Comparison of ENCODE assay signal across 8 cellular contexts in genomic region chr4:48342559-48342878, GRCh38. TPM values are rescaled to one million over a fixed set of nuclear protein-coding genes. Genes with fewer than 3 reads are reported as not detected.
DNase-seq lines count a peak whose midpoint lies in the region; ATAC-seq and TF ChIP-seq lines count a peak whose summit lies in the region.

No MANE protein-coding gene starts in this region.

- H3K4me2 ChIP-seq in GM23338, result peak overlapping the region; percentile 83
- peak overlapping the region; percentile 68 for H3K4me2 ChIP-seq in neuronal stem cell (ENCODE audit: insufficient read depth, low read length, poor library complexity, severe bottlenecking)

- WGBS in neuronal stem cell (ENCODE audit: extremely low coverage in 2 of 2, insufficient read length in 2 of 2, insufficient replicate concordance in 1 of 2), 2 donors, result no CpG with 5 or more reads among the region's 8 CpGs

- H4K91ac ChIP-seq in neuronal stem cell (ENCODE audit: low read depth, low read length, poor library complexity), result no peak overlapping the region

- no peak overlapping the region for H4K8ac ChIP-seq in neuronal stem cell (ENCODE audit: low read depth, low read length)

- TF ChIP-seq CTCF in GM23338 (conservative IDR thresholded peaks at IDR 0.05; ENCODE audit: low read depth in 2 of 2), result no peak
- no peak for TF ChIP-seq CTCF in mucosa of descending colon (IDR thresholded peaks at IDR 0.05)
- TF ChIP-seq CTCF in omental fat pad (IDR thresholded peaks at IDR 0.05), result no peak

- peak overlapping the region; percentile 95 for H3K9ac ChIP-seq in neuronal stem cell (ENCODE audit: low read depth, low read length, poor library complexity)

- ATAC-seq in GM23338 (no peak; the same call in 2 of the 3 replicates), mucosa of descending colon (no peak), omental fat pad (ENCODE audit: low FRiP score) (no peak)

- intact Hi-C loops in mucosa of descending colon (cut with DNase I, micrococcal nuclease), result no loop called here

- H3K4me3 ChIP-seq in GM23338 (peak overlapping the region; percentile 85), SJCRH30 (peak overlapping the region; percentile 97), neuronal stem cell (ENCODE audit: low read length in 2 of 2) (peak overlapping the region; percentile 91 to 98), mucosa of descending colon (no peak overlapping the region)

- H3K27ac Mint-ChIP-seq in GM23338, result peak overlapping the region; percentile 87

- H3K79me2 ChIP-seq in GM23338 (replicated peaks; ENCODE audit: insufficient read depth), result peaks cover 55% of the 10 kb centered on the region

- no peak overlapping the region for H2BK12ac ChIP-seq in neuronal stem cell (ENCODE audit: low read length)

- H3K27ac ChIP-seq in GM23338 (ENCODE audit: low read depth) (peak overlapping the region; percentile 90), SJCRH30 (peak overlapping the region; percentile 94), neuronal stem cell (replicated peaks; ENCODE audit: low read length) (peak overlapping the region; percentile 90)

- H3K4me1 ChIP-seq in GM23338 (ENCODE audit: insufficient read depth) (peaks cover 41% of the 10 kb centered on the region), SJCRH30 (peaks cover 8% of the 10 kb centered on the region; the same call in 1 of the 2 replicates), neuronal stem cell (ENCODE audit: control insufficient read depth in 2 of 2, insufficient read depth in 1 of 2, low read depth in 1 of 2, low read length in 2 of 2) (peaks cover 1 to 17% of the 10 kb centered on the region in 2 donors), mucosa of descending colon (ENCODE audit: low read depth) (peaks cover 29% of the 10 kb centered on the region)

- H2AFZ ChIP-seq in GM23338 (peak overlapping the region; percentile 18; the same call in 1 of the 2 replicates), neuronal stem cell (ENCODE audit: low read length) (peak overlapping the region; percentile 95)

- peak overlapping the region; percentile 98 for H2BK5ac ChIP-seq in neuronal stem cell (ENCODE audit: low read length)

- H3K14ac ChIP-seq in neuronal stem cell (ENCODE audit: low read length), result peak overlapping the region; percentile 22

- peak overlapping the region; percentile 99 for H3K18ac ChIP-seq in neuronal stem cell (ENCODE audit: low read length)

- H3K9me3 ChIP-seq in SJCRH30 (replicated peaks), result no peaks in the 10 kb centered on the region
- no peaks in the 10 kb centered on the region for H3K9me3 ChIP-seq in neuronal stem cell (replicated peaks in 1 of 2; ENCODE audit: control insufficient read depth in 2 of 2, insufficient read depth in 1 of 2, low read depth in 1 of 2, low read length in 2 of 2)
- H3K9me3 ChIP-seq in mucosa of descending colon, result no peaks in the 10 kb centered on the region

- H4K20me1 ChIP-seq in GM23338 (replicated peaks; ENCODE audit: insufficient read depth), result peaks cover 10% of the 10 kb centered on the region; the same call in 1 of the 2 replicates

- peaks cover 3% of the 10 kb centered on the region for H3K27me3 Mint-ChIP-seq in GM23338 (ENCODE audit: insufficient read depth, low read depth, poor library complexity)

- peak overlapping the region; percentile 91 for H3K23ac ChIP-seq in neuronal stem cell (ENCODE audit: low read depth, low read length, poor library complexity)

- no peaks in the 10 kb centered on the region for H3K27me3 ChIP-seq in GM23338 (ENCODE audit: insufficient read depth)
- no peaks in the 10 kb centered on the region for H3K27me3 ChIP-seq in SJCRH30
- H3K27me3 ChIP-seq in neuronal stem cell (ENCODE audit: control insufficient read depth in 3 of 3, insufficient read depth in 3 of 3, low read depth in 1 of 3, low read length in 3 of 3), result no peaks in the 10 kb centered on the region

- no peak overlapping the region for H2BK15ac ChIP-seq in neuronal stem cell (ENCODE audit: low read length)

- H3K4me3 Mint-ChIP-seq in GM23338, result peak overlapping the region; percentile 99

- H3K36me3 ChIP-seq in GM23338 (ENCODE audit: insufficient read depth), result no peaks in the 10 kb centered on the region
- H3K36me3 ChIP-seq in SJCRH30, result no peaks in the 10 kb centered on the region; the same call in 1 of the 2 replicates
- H3K36me3 ChIP-seq in neuronal stem cell (replicated peaks in 1 of 2; ENCODE audit: control insufficient read depth in 2 of 2, insufficient read depth in 2 of 2, low read length in 2 of 2), result peaks cover 0 to under 1% of the 10 kb centered on the region in 2 donors
- no peaks in the 10 kb centered on the region for H3K36me3 ChIP-seq in mucosa of descending colon (ENCODE audit: low read depth)

- DNase-seq in GM23338 (ENCODE audit: low spot score) (no peak), SJCRH30 (peak in 1 of 2 experiments; percentile 35), neuronal stem cell (ENCODE audit: low spot score) (no peak), mucosa of descending colon (no peak), NCI-H1092 treated with DMSO at 0.1 percent for 48 hours (lab: John Stamatoyannopoulos, UW) (no peak), omental fat pad (ENCODE audit: low spot score) (no peak)
- peak; percentile 14 for DNase-seq in effector CD4-positive, alpha-beta T cell
- no peak for DNase-seq in activated CD4-positive, CD25-positive, alpha-beta regulatory T cell (lab: John Stamatoyannopoulos, UW)

- H3K4ac ChIP-seq in neuronal stem cell (ENCODE audit: low read length), result no peak overlapping the region

- H3K36me3 Mint-ChIP-seq in GM23338 (ENCODE audit: low read depth), result no peaks in the 10 kb centered on the region

- H3K4me1 Mint-ChIP-seq in GM23338, result peaks cover 41% of the 10 kb centered on the region

- no peaks in the 10 kb centered on the region for H3F3A ChIP-seq in GM23338 (replicated peaks; ENCODE audit: low read depth)

- H2AK5ac ChIP-seq in neuronal stem cell (ENCODE audit: low read depth, low read length), result peak overlapping the region; percentile 74

- H3K79me1 ChIP-seq in neuronal stem cell (ENCODE audit: low read depth, low read length), result peaks cover 6% of the 10 kb centered on the region

- no peaks in the 10 kb centered on the region; the same call in 1 of the 3 replicates for H3K9me3 Mint-ChIP-seq in GM23338

- no peaks in the 10 kb centered on the region for H3K9me2 ChIP-seq in GM23338 (ENCODE audit: insufficient read depth)

- no peak overlapping the region for H2BK120ac ChIP-seq in neuronal stem cell (ENCODE audit: low read depth, low read length)

TF ChIP-seq in GM23338, 12 proteins besides CTCF, POLR2A, EP300 and RAD21 (continues in another document):
- TF ChIP-seq ZNF331 (CRISPR knock-in tag; IDR thresholded peaks at IDR 0.05; ENCODE audit: low read depth), result no peak
- TF ChIP-seq NANOG (IDR thresholded peaks at IDR 0.05; ENCODE audit: borderline replicate concordance), result no peak
- no peak for TF ChIP-seq ZNF114 (CRISPR knock-in tag; IDR thresholded peaks at IDR 0.05)

RNA-seq across cellular contexts. Expression of gene SLAIN2, which starts 1.2 kb away (rescaled TPM):
- 27.9 and 33.5 TPM in 2 replicates for total RNA-seq in GM23338 (2014; rRNA removed; shearing (Covaris generic))
- polyA plus RNA-seq in GM23338 (2016; fragmentation: Nextera tagmentation; extraction: Ambion mirVana), result 21.2 and 21.9 TPM in 2 replicates
- 141 and 145 TPM in 2 replicates for total RNA-seq in SJCRH30 (2014; rRNA removed; shearing (Covaris generic))
- 61.5 TPM for polyA plus RNA-seq in neuronal stem cell (2013, experiment 1 of 2)
- polyA plus RNA-seq in neuronal stem cell (2013, experiment 2 of 2), result 63.1 TPM
- total RNA-seq in mucosa of descending colon (100 to 1,000 TPM in 1 of 3 donors, 10 to 100 TPM in 2; 73.5 to 153 (median 90.6) TPM), omental fat pad (10 to 100 TPM; 27.7 to 92.6 (median 57.4) TPM)
